In genomic region chr20:33662172-33662571, GRCh38 we compare ENCODE assay signal across 8 cellular contexts. TPM values are rescaled to one million over a fixed set of nuclear protein-coding genes. Genes with fewer than 3 reads are reported as not detected.
DNase-seq lines count a peak whose midpoint lies in the region; ATAC-seq and TF ChIP-seq lines count a peak whose summit lies in the region.

C20orf144 (plus strand) TSS chr20:33662327; CDS start chr20:33662346, 19 bp downstream.

- H3K36me3 ChIP-seq in heart right ventricle (peaks cover 0 to 35% (median 6%) of the 10 kb centered on the region in 9 donors), vagina (peaks cover 0 to 18% of the 10 kb centered on the region in 2 donors)

- H3K9me3 ChIP-seq in heart right ventricle (no peaks in the 10 kb centered on the region), mononuclear cell (ENCODE audit: low read depth, low read length) (no peaks in the 10 kb centered on the region), vagina (no peaks in the 10 kb centered on the region)

- intact Hi-C loops in heart right ventricle (cut with DNase I) (no loop called here), left ventricle myocardium superior (cut with micrococcal nuclease) (no loop called here), vagina (cut with DNase I) (no loop called here)

- H3K4me3 ChIP-seq in heart right ventricle: peak within 1 kb of the TSS; percentile 49 to 84 (median 77)
- peak within 1 kb of the TSS; percentile 64 to 79 for H3K4me3 ChIP-seq in cardiac fibroblast (replicated peaks in 1 of 2; ENCODE audit: low read depth in 2 of 2, low read length in 2 of 2)
- H3K4me3 ChIP-seq in mononuclear cell (ENCODE audit: low read length): peak within 1 kb of the TSS; percentile 61
- H3K4me3 ChIP-seq in vagina: peak within 1 kb of the TSS; percentile 59 to 85

- H3K27me3 ChIP-seq in heart right ventricle (no peaks in the 10 kb centered on the region), mononuclear cell (ENCODE audit: insufficient read depth, low read length) (no peaks in the 10 kb centered on the region), vagina (no peaks in the 10 kb centered on the region)

- peak within 1 kb of the TSS; percentile 24 to 93 (median 84) for H3K27ac ChIP-seq in heart right ventricle
- peak within 1 kb of the TSS; percentile 83 for H3K27ac ChIP-seq in vagina

- DNase-seq in heart right ventricle (no peak), left ventricle myocardium superior (no peak), cardiac fibroblast (ENCODE audit: low read depth in 2 of 2) (no peak), vagina (ENCODE audit: extremely low spot score in 2 of 2) (no peak), dedifferentiated amniotic fluid mesenchymal stem cell (ENCODE audit: extremely low spot score) (no peak), iPS-NIHi11 (ENCODE audit: low spot score) (no peak), SK-N-DZ (ENCODE audit: low spot score) (no peak)

- ATAC-seq in heart right ventricle: no peak
- no peak for ATAC-seq in left ventricle myocardium superior

- TF ChIP-seq POLR2A in vagina (IDR thresholded peaks at IDR 0.05): no peak

- 89 to 93% methylated on average over 10 of the region's 10 CpGs for WGBS in heart right ventricle, 2 donors

- H3K4me1 ChIP-seq in heart right ventricle (peaks cover 10 to 36% (median 30%) of the 10 kb centered on the region in 9 donors), mononuclear cell (ENCODE audit: insufficient read depth, low read length) (peaks cover 35% of the 10 kb centered on the region), vagina (peaks cover 35% of the 10 kb centered on the region)

- TF ChIP-seq CTCF in heart right ventricle (IDR thresholded peaks at IDR 0.05) (no peak), cardiac fibroblast (IDR thresholded peaks at IDR 0.05; ENCODE audit: low read depth, low read length) (no peak), vagina (IDR thresholded peaks at IDR 0.05) (no peak)

RNA-seq across cellular contexts. Expression of gene C20orf144, which starts in this region (rescaled TPM):
- total RNA-seq in heart right ventricle (not detected), left ventricle myocardium superior (not detected), mononuclear cell (0.21 TPM), vagina (not detected)
- polyA plus RNA-seq in heart right ventricle: under 1 TPM in 1 of 2 donors, not detected in 1; 0.03 TPM
- polyA plus RNA-seq in SK-N-DZ (2014; cell fraction: cytosol; rRNA removed): 0.09 and 0.85 TPM in 2 replicates
- not detected in 2 replicates for polyA plus RNA-seq in SK-N-DZ (2014; cell fraction: nucleus; rRNA removed)
